Comparison of ENCODE assay signal across 8 cellular contexts in the genomic region with DNA sequence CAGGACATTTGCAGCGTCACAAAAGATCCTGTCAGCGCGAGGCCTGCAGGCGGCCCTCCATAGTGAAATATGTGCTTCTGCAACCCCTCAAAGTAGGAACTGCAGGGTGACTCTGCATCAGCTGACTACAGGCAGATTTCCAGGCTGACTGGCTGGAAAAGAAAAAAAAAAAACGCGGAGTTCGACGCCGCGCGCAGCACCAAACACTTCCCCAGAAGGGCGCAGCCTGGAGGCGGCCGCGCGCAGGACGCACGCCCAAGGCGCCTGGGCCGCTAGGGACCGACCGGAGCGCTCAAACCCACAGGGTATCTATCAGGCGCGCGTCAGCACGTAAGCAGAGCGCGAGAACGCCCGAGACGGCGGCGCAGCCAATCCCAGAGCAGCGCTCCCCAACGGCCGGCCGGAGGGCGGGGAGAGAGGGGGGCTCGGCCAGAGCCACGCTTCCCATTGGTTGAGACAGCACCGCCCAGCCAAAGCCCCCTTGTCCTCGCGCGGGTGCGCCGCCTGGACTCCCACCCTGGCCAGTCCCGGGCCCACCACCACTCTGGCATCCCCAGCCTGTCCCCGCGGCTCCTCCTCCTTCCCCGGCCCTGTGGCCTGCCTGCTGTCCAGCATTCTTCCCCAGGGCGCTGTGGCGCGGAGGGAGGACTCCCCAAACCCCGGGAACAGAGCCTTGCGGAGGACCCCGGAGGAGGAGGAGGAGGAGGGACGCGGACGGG.
DNase-seq lines count a peak whose midpoint lies in the region; ATAC-seq lines count a peak whose summit lies in the region.

No MANE protein-coding gene starts in this region.

- H3K4me1 Mint-ChIP-seq in effector memory CD8-positive, alpha-beta T cell (ENCODE audit: low read depth in 2 of 2): peaks cover 5 to 15% of the 10 kb centered on the region in 2 donors
- H3K4me1 Mint-ChIP-seq in memory B cell: peaks cover 9% of the 10 kb centered on the region

- H3K36me3 Mint-ChIP-seq in effector memory CD8-positive, alpha-beta T cell (ENCODE audit: insufficient read depth): peaks cover 6% of the 10 kb centered on the region
- H3K36me3 Mint-ChIP-seq in memory B cell: peaks cover 3% of the 10 kb centered on the region

- no peaks in the 10 kb centered on the region for H3K9me3 Mint-ChIP-seq in effector memory CD8-positive, alpha-beta T cell
- H3K9me3 Mint-ChIP-seq in memory B cell: no peaks in the 10 kb centered on the region

- DNase-seq in COLO829 (ENCODE audit: low spot score) (peak; percentile 97), HS-27A (ENCODE audit: low read depth) (peak; percentile 82), NK-92 (lab: John Stamatoyannopoulos, UW; ENCODE audit: unreplicated experiment) (peak; percentile 21), memory B cell (ENCODE audit: low spot score in 2 of 2) (peak; percentile 86 to 90)
- peak; percentile 82 to 86 for DNase-seq in activated CD8-positive, alpha-beta memory T cell treated with anti-CD3 and anti-CD28 coated beads for 4 hours (ENCODE audit: low read depth in 2 of 2)
- DNase-seq in effector memory CD8-positive, alpha-beta T cell: peak; percentile 84 to 89 (median 85)
- DNase-seq in stimulated activated CD8-positive, alpha-beta memory T cell treated with anti-CD3 and anti-CD28 coated beads, Interleukin-12 subunit alpha, Interleukin-12 subunit beta, amount 100 ng/mL, for 1 hour (ENCODE audit: low read depth): peak; percentile 84

- H3K27me3 Mint-ChIP-seq in effector memory CD8-positive, alpha-beta T cell: peaks cover 10 to 12% of the 10 kb centered on the region in 2 donors
- H3K27me3 Mint-ChIP-seq in memory B cell: no peaks in the 10 kb centered on the region

- peak overlapping the region; percentile 54 to 83 for H3K27ac Mint-ChIP-seq in effector memory CD8-positive, alpha-beta T cell
- H3K27ac Mint-ChIP-seq in memory B cell: peak overlapping the region; percentile 75

- H3K4me3 Mint-ChIP-seq in effector memory CD8-positive, alpha-beta T cell: peak overlapping the region; percentile 85 to 87
- peak overlapping the region; percentile 88 for H3K4me3 Mint-ChIP-seq in memory B cell

- ATAC-seq in GM19468 (IDR thresholded peaks at IDR 0.05; ENCODE audit: extremely low read depth, unreplicated experiment) (peak; percentile 96), memory B cell (ENCODE audit: low read depth) (peak; percentile 95)
- ATAC-seq in effector memory CD8-positive, alpha-beta T cell (replicated peaks): peak; percentile 94

Comparison
In these comparisons a context has a peak if more than half of its experiments do, and no peak if none do; other contexts are left out.
1. Peak in every context shown above with its lines: DNase-seq and ATAC-seq.
2. DNase-seq: peak in every context shown above with its lines; median percentile 97 in COLO829; 88 in memory B cell; 85 in effector memory CD8-positive, alpha-beta T cell; 84 in activated CD8-positive, alpha-beta memory T cell treated with anti-CD3 and anti-CD28 coated beads for 4 hours; 84 in stimulated activated CD8-positive, alpha-beta memory T cell treated with anti-CD3 and anti-CD28 coated beads, Interleukin-12 subunit alpha, Interleukin-12 subunit beta, amount 100 ng/mL, for 1 hour; 82 in HS-27A; 21 in NK-92.